ENCODE assay signal across 17 cellular contexts in the genomic region with DNA sequence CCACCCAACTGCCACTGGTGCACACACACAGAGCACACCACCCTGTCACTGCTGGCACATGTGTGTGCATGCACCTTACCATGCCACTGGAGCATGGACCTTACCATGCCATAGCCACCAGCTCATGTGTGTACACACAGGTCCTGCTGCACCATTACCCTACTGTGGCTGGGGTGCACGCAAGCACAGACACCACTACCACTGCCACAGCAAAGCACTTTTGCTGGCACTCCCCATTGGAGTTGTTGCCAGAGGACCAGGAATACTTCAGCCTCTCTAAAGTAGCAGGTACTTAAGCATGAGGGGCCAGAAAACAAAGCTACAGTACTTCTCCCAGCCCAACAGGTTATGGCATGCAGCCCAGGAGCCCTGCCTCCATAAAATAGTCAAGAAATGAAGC.
DNase-seq lines count a peak whose midpoint lies in the region; ATAC-seq and TF ChIP-seq lines count a peak whose summit lies in the region.
"Had no signal": no experiment of that assay in that cellular context is flagged by ENCODE, and none has a peak within 500 bp of the region (broad histone marks: within the 10 kb centered on the region; RNA-seq: fewer than 3 reads in every experiment).

No MANE protein-coding gene starts in this region.

- no peak overlapping the region for H4K91ac ChIP-seq in H9 (ENCODE audit: insufficient read length, low read depth, low read length)

- peaks cover 12% of the 10 kb centered on the region for H3K9me3 Mint-ChIP-seq in chondrocyte (ENCODE audit: low read depth)
- H3K9me3 Mint-ChIP-seq in activated CD8-positive, alpha-beta T cell treated with anti-CD3 and anti-CD28 coated beads, Interleukin-2, amount 10 ng/mL, durations not matched to agents 7 days and 5 days (ENCODE audit: insufficient read depth), result no peaks in the 10 kb centered on the region
- H3K9me3 Mint-ChIP-seq in H9, result peaks cover 11 to 15% of the 10 kb centered on the region in 2 experiments

- H3K27ac Mint-ChIP-seq in chondrocyte (ENCODE audit: unreplicated experiment) (no peak overlapping the region), H9 (peak overlapping the region in 1 of 3 experiments; percentile 33; a peak in 1 of 7 replicates)
- no peak overlapping the region for H3K27ac Mint-ChIP-seq in activated CD8-positive, alpha-beta T cell treated with anti-CD3 and anti-CD28 coated beads, Interleukin-2, amount 10 ng/mL, durations not matched to agents 7 days and 5 days
- H3K27ac Mint-ChIP-seq: B cell had no signal

- WGBS in H9 (ENCODE audit: extremely low coverage, insufficient read length, low lambda C conversion rate), result no CpG with 5 or more reads among the region's 1 CpG

- H3K4me3 Mint-ChIP-seq in chondrocyte (ENCODE audit: unreplicated experiment) (no peak overlapping the region), H9 (no peak overlapping the region)
- no peak overlapping the region for H3K4me3 Mint-ChIP-seq in activated CD8-positive, alpha-beta T cell treated with anti-CD3 and anti-CD28 coated beads, Interleukin-2, amount 10 ng/mL, durations not matched to agents 7 days and 5 days
- H3K4me3 Mint-ChIP-seq: B cell, GM23338 had no signal

- H2BK12ac ChIP-seq in H9 (ENCODE audit: insufficient read length, low read depth, low read length), result no peak overlapping the region

- no peaks in the 10 kb centered on the region for H3K23me2 ChIP-seq in H9 (ENCODE audit: insufficient read length, low read depth, low read length, poor library complexity, severe bottlenecking)

- H3K27me3 Mint-ChIP-seq in chondrocyte (ENCODE audit: low read depth) (peaks cover 3% of the 10 kb centered on the region), H9 (ENCODE audit: low read depth) (no peaks in the 10 kb centered on the region)
- no peaks in the 10 kb centered on the region for H3K27me3 Mint-ChIP-seq in activated CD8-positive, alpha-beta T cell treated with anti-CD3 and anti-CD28 coated beads, Interleukin-2, amount 10 ng/mL, durations not matched to agents 7 days and 5 days (ENCODE audit: low read depth)
- H3K27me3 Mint-ChIP-seq: B cell had no signal

- TF ChIP-seq CTCF in chondrocyte (IDR thresholded peaks at IDR 0.05) (no peak), osteoblast (IDR thresholded peaks at IDR 0.05; ENCODE audit: extremely low read depth, low read depth, low read length) (no peak), H9 (conservative IDR thresholded peaks at IDR 0.05) (no peak)

- CTCF ChIA-PET in activated CD8-positive, alpha-beta T cell treated with anti-CD3 and anti-CD28 coated beads, Interleukin-2, amount 10 ng/mL, durations not matched to agents 7 days and 5 days (lab: Charles Lee), result no interaction called here

- H3K36me3 Mint-ChIP-seq in chondrocyte (ENCODE audit: low read depth) (no peaks in the 10 kb centered on the region), H9 (ENCODE audit: insufficient read depth in 1 of 3, low read depth in 3 of 3) (peaks cover 3 to 5% (median 5%) of the 10 kb centered on the region in 3 experiments; a peak in 4 of 7 replicates)
- no peaks in the 10 kb centered on the region for H3K36me3 Mint-ChIP-seq in activated CD8-positive, alpha-beta T cell treated with anti-CD3 and anti-CD28 coated beads, Interleukin-2, amount 10 ng/mL, durations not matched to agents 7 days and 5 days (ENCODE audit: low read depth)

- H3T11ph ChIP-seq in H9 (ENCODE audit: low read length), result no peak overlapping the region

- ATAC-seq in activated CD8-positive, alpha-beta T cell treated with anti-CD3 and anti-CD28 coated beads, Interleukin-2, amount 10 ng/mL, durations not matched to agents 7 days and 5 days, result no peak
- no peak for ATAC-seq in GM21360 (IDR thresholded peaks at IDR 0.05; ENCODE audit: unreplicated experiment)
- ATAC-seq: GM23338, K562, Panc1 had no signal

- no peak overlapping the region for H2BK120ac ChIP-seq in H9 (ENCODE audit: low read depth, low read length, poor library complexity, severe bottlenecking)

- no peak overlapping the region for H3K23ac ChIP-seq in H9 (ENCODE audit: insufficient read length, low read depth, low read length)

- no peak overlapping the region for H2BK15ac ChIP-seq in H9 (ENCODE audit: low read depth, low read length)

- H3K18ac ChIP-seq in H9 (ENCODE audit: insufficient read length, low read depth, low read length), result no peak overlapping the region

- no peak overlapping the region for H4K5ac ChIP-seq in H9 (ENCODE audit: insufficient read length, low read depth, low read length)

- no peak overlapping the region for H3K4me2 ChIP-seq in osteoblast (ENCODE audit: insufficient read depth, low read length)
- H3K4me2 ChIP-seq in H9 (ENCODE audit: insufficient read depth, insufficient read length, low read length), result no peak overlapping the region
- H3K4me2 ChIP-seq: GM23338 had no signal

- H3K56ac ChIP-seq in H9 (ENCODE audit: insufficient read length, low read depth, low read length), result no peak overlapping the region

- peak; percentile 9 for DNase-seq in NCI-H510A treated with DMSO at 0.1 percent for 48 hours (lab: John Stamatoyannopoulos, UW)
- no peak for DNase-seq in NCI-H510A (lab: John Stamatoyannopoulos, UW)
- peak; percentile 3 for DNase-seq in NCI-H1092 (lab: John Stamatoyannopoulos, UW)
- peak; percentile 34 for DNase-seq in chondrocyte (ENCODE audit: low spot score)
- peak; percentile 10 for DNase-seq in osteoblast (ENCODE audit: insufficient read length, low spot score, missing footprints)
- DNase-seq in activated CD8-positive, alpha-beta T cell treated with anti-CD3 and anti-CD28 coated beads, Interleukin-2, amount 10 ng/mL, durations not matched to agents 7 days and 5 days, result no peak
- no peak for DNase-seq in H9
- DNase-seq: NCI-H1417, NCI-H187 treated with DMSO at 0.1 percent for 48 hours, NCI-H345, NCI-H526 treated with DMSO at 0.1 percent for 48 hours had no signal

- POLR2A ChIA-PET in activated CD8-positive, alpha-beta T cell treated with anti-CD3 and anti-CD28 coated beads, Interleukin-2, amount 10 ng/mL, durations not matched to agents 7 days and 5 days (lab: Charles Lee), result no interaction called here

- H2BK20ac ChIP-seq in H9 (ENCODE audit: low read depth, low read length, poor library complexity, severe bottlenecking), result no peak overlapping the region

- no peak overlapping the region for H2AFZ ChIP-seq in osteoblast (ENCODE audit: low read length)
- no peak overlapping the region for H2AFZ ChIP-seq in H9 (ENCODE audit: low read length)
- H2AFZ ChIP-seq: GM23338 had no signal

- H3K4me1 ChIP-seq in osteoblast (ENCODE audit: insufficient read depth, low read length), result no peaks in the 10 kb centered on the region
- H3K4me1 ChIP-seq in H9 (ENCODE audit: insufficient read depth, low read length), result no peaks in the 10 kb centered on the region; the same call in 1 of the 2 replicates

- H2AK5ac ChIP-seq in H9 (ENCODE audit: insufficient read length, low read length), result no peak overlapping the region

- H3K79me2 ChIP-seq in osteoblast (ENCODE audit: insufficient read depth, low read length), result no peaks in the 10 kb centered on the region
- H3K79me2 ChIP-seq in H9 (ENCODE audit: insufficient read depth, low read length), result no peaks in the 10 kb centered on the region

- no peaks in the 10 kb centered on the region for H3K4me1 Mint-ChIP-seq in chondrocyte (ENCODE audit: low read depth)
- H3K4me1 Mint-ChIP-seq in activated CD8-positive, alpha-beta T cell treated with anti-CD3 and anti-CD28 coated beads, Interleukin-2, amount 10 ng/mL, durations not matched to agents 7 days and 5 days (ENCODE audit: low read depth), result no peaks in the 10 kb centered on the region
- H3K4me1 Mint-ChIP-seq in H9, result peaks cover 9 to 10% of the 10 kb centered on the region in 2 experiments
- H3K4me1 Mint-ChIP-seq: B cell had no signal

- no peak overlapping the region for H3K9ac ChIP-seq in H9 (ENCODE audit: extremely low read depth, insufficient read length, low read length)

- H3K4me3 ChIP-seq in osteoblast (ENCODE audit: insufficient read depth, low read length), result no peak overlapping the region
- H3K4me3 ChIP-seq: GM23338, K562 had no signal

- H3K4ac ChIP-seq in H9 (ENCODE audit: low read depth, low read length), result no peak overlapping the region

- H3K27ac ChIP-seq in osteoblast (ENCODE audit: low read depth, low read length), result no peak overlapping the region
- H3K27ac ChIP-seq in H9 (ENCODE audit: insufficient read length, low read depth, low read length), result no peak overlapping the region
- H3K27ac ChIP-seq: 22Rv1 had no signal

- H3K36me3 ChIP-seq in osteoblast (ENCODE audit: insufficient read depth, low read length), result no peaks in the 10 kb centered on the region

- H3K9me3 ChIP-seq in osteoblast (ENCODE audit: low read depth, low read length) (no peaks in the 10 kb centered on the region), H9 (ENCODE audit: control insufficient read depth, low read depth, low read length) (no peaks in the 10 kb centered on the region)

- no peaks in the 10 kb centered on the region for H3K79me1 ChIP-seq in H9 (ENCODE audit: insufficient read depth, low read depth, low read length, poor library complexity, severe bottlenecking)

- H2BK5ac ChIP-seq in H9 (ENCODE audit: insufficient read length, low read length), result no peak overlapping the region

- H4K20me1 ChIP-seq in osteoblast (ENCODE audit: insufficient read depth, low read length) (no peaks in the 10 kb centered on the region), H9 (ENCODE audit: control insufficient read depth, insufficient read depth, insufficient read length) (no peaks in the 10 kb centered on the region)

- H3K14ac ChIP-seq in H9 (ENCODE audit: insufficient read depth, low read length), result no peak overlapping the region; the same call in 1 of the 2 replicates

- H4K8ac ChIP-seq in H9 (replicated peaks; ENCODE audit: insufficient read length, low read depth, low read length), result no peak overlapping the region

- H3K27me3 ChIP-seq in osteoblast (ENCODE audit: insufficient read depth, low read length) (no peaks in the 10 kb centered on the region), H9 (ENCODE audit: insufficient read depth, low read length) (no peaks in the 10 kb centered on the region)

Comparison
In these comparisons a context has a peak if more than half of its experiments do, and no peak if none do; other contexts are left out.
1. DNase-seq: peak in NCI-H510A treated with DMSO at 0.1 percent for 48 hours (single experiment), NCI-H1092 (single experiment), chondrocyte (single experiment) and osteoblast (single experiment); none in NCI-H510A (single experiment), activated CD8-positive, alpha-beta T cell treated with anti-CD3 and anti-CD28 coated beads, Interleukin-2, amount 10 ng/mL, durations not matched to agents 7 days and 5 days (single experiment) and H9 (single experiment).